ENCODE assay signal across 8 cellular contexts in genomic region chr7:123748734-123749536, GRCh38. TPM values are rescaled to one million over a fixed set of nuclear protein-coding genes. Genes with fewer than 3 reads are reported as not detected.
A peak's percentile ranks its signal among the peaks of the same experiment; 100 is the strongest.
DNase-seq lines count a peak whose midpoint lies in the region; ATAC-seq and TF ChIP-seq lines count a peak whose summit lies in the region.

TSS of gene WASL (minus strand) at chr7:123749003. CDS start at chr7:123748734, 269 bp downstream.

- peak; percentile 76 for ATAC-seq in GM19035 (IDR thresholded peaks at IDR 0.05; ENCODE audit: unreplicated experiment)
- ATAC-seq in HG03342 (IDR thresholded peaks at IDR 0.05; ENCODE audit: unreplicated experiment), result peak; percentile 74
- peak; percentile 81 for ATAC-seq in activated CD4-positive, alpha-beta T cell treated with anti-CD3 and anti-CD28 coated beads for 36 hours

- peak within 1 kb of the TSS; percentile 95 for H3K4me3 Mint-ChIP-seq in activated CD4-positive, alpha-beta T cell treated with anti-CD3 and anti-CD28 coated beads for 36 hours

- peaks cover 51% of the 10 kb centered on the region for H3K4me1 Mint-ChIP-seq in activated CD4-positive, alpha-beta T cell treated with anti-CD3 and anti-CD28 coated beads for 36 hours

- intact Hi-C loops in activated CD4-positive, alpha-beta T cell treated with anti-CD3 and anti-CD28 coated beads for 36 hours (cut with DNase I, micrococcal nuclease), result loop anchor here (1.0 to 2.0 kb wide), 5 partner anchors 36 to 1180 kb away; partner anchors contain the start of genes IQUB (in 1 of the 2), NDUFA5 (in 1 of the 2) and POT1 (in 1 of the 2)

- no peaks in the 10 kb centered on the region for H3K27me3 Mint-ChIP-seq in activated CD4-positive, alpha-beta T cell treated with anti-CD3 and anti-CD28 coated beads for 36 hours

- CTCF ChIA-PET in activated CD4-positive, alpha-beta T cell treated with anti-CD3 and anti-CD28 coated beads for 36 hours (lab: Charles Lee), result interaction anchor here (0.7 to 1.6 kb wide), 7 partner anchors 9 to 255 kb away, joined by 3 to 5 read pairs (median 3); partner anchors contain the start of gene IQUB

- no peak for TF ChIP-seq CTCF in choroid plexus epithelial cell (conservative IDR thresholded peaks at IDR 0.05; ENCODE audit: low read depth, low read length)

- H3K36me3 Mint-ChIP-seq in activated CD4-positive, alpha-beta T cell treated with anti-CD3 and anti-CD28 coated beads for 36 hours (ENCODE audit: low read depth), result peaks cover 8% of the 10 kb centered on the region

- POLR2A ChIA-PET in activated CD4-positive, alpha-beta T cell treated with anti-CD3 and anti-CD28 coated beads for 36 hours (lab: Charles Lee), result interaction anchor here (1.7 kb wide), 1 partner anchor 34 kb away, joined by 6 read pairs; no protein-coding TSS in a partner anchor

- H3K4me3 ChIP-seq in choroid plexus epithelial cell (ENCODE audit: low read depth, low read length), result peak within 1 kb of the TSS; percentile 78

- peak; percentile 97 for DNase-seq in AG20443 (ENCODE audit: low spot score)
- DNase-seq in NCI-H345 treated with DMSO at 0.1 percent for 48 hours (lab: John Stamatoyannopoulos, UW; ENCODE audit: unreplicated experiment), result peak; percentile 84
- peak; percentile 92 for DNase-seq in activated CD4-positive, alpha-beta T cell treated with anti-CD3 and anti-CD28 coated beads for 36 hours
- peak; percentile 92 for DNase-seq in choroid plexus epithelial cell (ENCODE audit: low read depth)
- DNase-seq in kidney glomerular epithelial cell (lab: John Stamatoyannopoulos, UW), result peak; percentile 67
- DNase-seq in stimulated activated CD4-positive, alpha-beta T cell treated with anti-CD3 and anti-CD28 coated beads, Interleukin-15, amount 100 ng/mL, for 48 hours (ENCODE audit: low read depth in 2 of 2), result peak; percentile 70 to 83

- H3K9me3 Mint-ChIP-seq in activated CD4-positive, alpha-beta T cell treated with anti-CD3 and anti-CD28 coated beads for 36 hours (ENCODE audit: low read depth), result no peaks in the 10 kb centered on the region

- peak within 1 kb of the TSS; percentile 96 for H3K27ac Mint-ChIP-seq in activated CD4-positive, alpha-beta T cell treated with anti-CD3 and anti-CD28 coated beads for 36 hours

RNA-seq across cellular contexts. Expression of gene WASL, which starts in this region (rescaled TPM):
- 1 to 10 TPM; 5.5 TPM for total RNA-seq in activated CD4-positive, alpha-beta T cell treated with anti-CD3 and anti-CD28 coated beads for 36 hours

Comparison
In these comparisons a context has a peak if more than half of its experiments do, and no peak if none do; other contexts are left out.
1. Peak in every context shown above with its lines: DNase-seq, ATAC-seq and H3K4me3 ChIP-seq.